ENCODE assay signal across 9 cellular contexts in genomic region chr19:2983351-2984195, GRCh38. TPM values are rescaled to one million over a fixed set of nuclear protein-coding genes. Genes with fewer than 3 reads are reported as not detected.
DNase-seq lines count a peak whose midpoint lies in the region; ATAC-seq, FAIRE-seq and TF ChIP-seq lines count a peak whose summit lies in the region.
"Had no signal": no experiment of that assay in that cellular context is flagged by ENCODE, and none has a peak within 500 bp of the region (broad histone marks: within the 10 kb centered on the region; RNA-seq: fewer than 3 reads in every experiment).

No MANE protein-coding gene starts in this region.

- no peaks in the 10 kb centered on the region for H3K9me3 ChIP-seq in SJSA1 (replicated peaks)

- TF ChIP-seq CTCF in omental fat pad (IDR thresholded peaks at IDR 0.05): no peak

- H3K27ac Mint-ChIP-seq in activated CD4-positive, alpha-beta memory T cell treated with anti-CD3 and anti-CD28 coated beads, Interleukin-2, amount 10 ng/mL, durations not matched to agents 7 days and 5 days: no peak overlapping the region
- H3K27ac Mint-ChIP-seq: T-helper 1 cell treated with Interleukin-12 subunit alpha and Interleukin-12 subunit beta and Interleukin-4 antibody, amounts not matched to agents 30 μg/mL and 1 μg/mL, for 36 hours had no signal

- H3K27me3 Mint-ChIP-seq in activated CD4-positive, alpha-beta memory T cell treated with anti-CD3 and anti-CD28 coated beads, Interleukin-2, amount 10 ng/mL, durations not matched to agents 7 days and 5 days: peaks cover 17% of the 10 kb centered on the region

- no peak overlapping the region for H3K27ac ChIP-seq in SJSA1

- H3K36me3 Mint-ChIP-seq in activated CD4-positive, alpha-beta memory T cell treated with anti-CD3 and anti-CD28 coated beads, Interleukin-2, amount 10 ng/mL, durations not matched to agents 7 days and 5 days (ENCODE audit: low read depth): no peaks in the 10 kb centered on the region

- FAIRE-seq in frontal cortex (lab: Jason Lieb, UNC): no peak

- no peaks in the 10 kb centered on the region for H3K9me3 Mint-ChIP-seq in activated CD4-positive, alpha-beta memory T cell treated with anti-CD3 and anti-CD28 coated beads, Interleukin-2, amount 10 ng/mL, durations not matched to agents 7 days and 5 days
- H3K9me3 Mint-ChIP-seq: T-helper 1 cell treated with Interleukin-12 subunit alpha and Interleukin-12 subunit beta and Interleukin-4 antibody, amounts not matched to agents 30 μg/mL and 1 μg/mL, for 36 hours had no signal

- H3K36me3 ChIP-seq in SJSA1: no peaks in the 10 kb centered on the region

- H3K4me1 Mint-ChIP-seq in activated CD4-positive, alpha-beta memory T cell treated with anti-CD3 and anti-CD28 coated beads, Interleukin-2, amount 10 ng/mL, durations not matched to agents 7 days and 5 days: no peaks in the 10 kb centered on the region

- DNase-seq in NCI-H1694 treated with DMSO at 0.1 percent for 48 hours (lab: John Stamatoyannopoulos, UW) (peak; percentile 91), NCI-H1694 (lab: John Stamatoyannopoulos, UW) (no peak), SJSA1 (ENCODE audit: low read depth in 1 of 2, low spot score in 2 of 2) (peak; percentile 54 to 58), frontal cortex (ENCODE audit: low spot score in 2 of 2) (peak; percentile 49 to 73), omental fat pad (ENCODE audit: low spot score) (no peak), GM19238 (ENCODE audit: insufficient read length, low spot score) (no peak)
- DNase-seq in activated CD4-positive, alpha-beta memory T cell treated with anti-CD3 and anti-CD28 coated beads, Interleukin-2, amount 10 ng/mL, durations not matched to agents 7 days and 5 days: no peak
- DNase-seq in activated T-cell treated with anti-CD3 and anti-CD28 coated beads, Interleukin-2, amount 50 U/mL, for 1 hour: no peak

- peak; percentile 50 for ATAC-seq in omental fat pad (ENCODE audit: low FRiP score)

- no peak overlapping the region for H3K4me3 Mint-ChIP-seq in activated CD4-positive, alpha-beta memory T cell treated with anti-CD3 and anti-CD28 coated beads, Interleukin-2, amount 10 ng/mL, durations not matched to agents 7 days and 5 days
- H3K4me3 Mint-ChIP-seq: T-helper 1 cell treated with Interleukin-12 subunit alpha and Interleukin-12 subunit beta and Interleukin-4 antibody, amounts not matched to agents 30 μg/mL and 1 μg/mL, for 36 hours had no signal

- H3K4me1 ChIP-seq in SJSA1 (replicated peaks): peaks cover 21% of the 10 kb centered on the region

- no peaks in the 10 kb centered on the region for H3K27me3 ChIP-seq in SJSA1 (replicated peaks)

- CTCF ChIA-PET in activated CD4-positive, alpha-beta memory T cell treated with anti-CD3 and anti-CD28 coated beads, Interleukin-2, amount 10 ng/mL, durations not matched to agents 7 days and 5 days (lab: Charles Lee): no interaction called here

- POLR2A ChIA-PET in activated CD4-positive, alpha-beta memory T cell treated with anti-CD3 and anti-CD28 coated beads, Interleukin-2, amount 10 ng/mL, durations not matched to agents 7 days and 5 days (lab: Charles Lee): interaction anchor here (0.6 kb wide), 1 partner anchor 307 kb away, joined by 3 read pairs; no protein-coding TSS in a partner anchor

- H3K4me3 ChIP-seq in SJSA1: peak overlapping the region; percentile 40

RNA-seq across cellular contexts. Expression of gene TLE6, which starts 6.2 kb away (rescaled TPM):
- 2.0 and 7.2 TPM in 2 replicates for total RNA-seq in SJSA1 (2014; rRNA removed; shearing (Covaris generic))
- total RNA-seq in frontal cortex: 0.82 TPM
- total RNA-seq in omental fat pad: 1 to 10 TPM in 3 of 4 donors, under 1 TPM in 1; 0.36 to 2.8 (median 1.7) TPM
- total RNA-seq in activated CD4-positive, alpha-beta memory T cell treated with anti-CD3 and anti-CD28 coated beads, Interleukin-2, amount 10 ng/mL, durations not matched to agents 7 days and 5 days: 1 to 10 TPM; 1.1 to 2.0 TPM

RNA-seq across cellular contexts. Expression of gene ZNF77, which starts 38.8 kb away (rescaled TPM):
- 4.5 and 5.6 TPM in 2 replicates for total RNA-seq in SJSA1 (2014; rRNA removed; shearing (Covaris generic))
- total RNA-seq in frontal cortex (6.9 TPM), omental fat pad (1 to 10 TPM; 3.2 to 8.7 (median 3.8) TPM)
- 1 to 10 TPM; 4.0 to 4.2 TPM for total RNA-seq in activated CD4-positive, alpha-beta memory T cell treated with anti-CD3 and anti-CD28 coated beads, Interleukin-2, amount 10 ng/mL, durations not matched to agents 7 days and 5 days

RNA-seq across cellular contexts. Expression of gene TLE2, which starts 45.5 kb away (rescaled TPM):
- total RNA-seq in SJSA1 (2014; rRNA removed; shearing (Covaris generic)): 19.2 and 19.9 TPM in 2 replicates
- total RNA-seq in frontal cortex (5.3 TPM), omental fat pad (10 to 100 TPM; 19.3 to 39.8 (median 31.0) TPM)
- total RNA-seq in activated CD4-positive, alpha-beta memory T cell treated with anti-CD3 and anti-CD28 coated beads, Interleukin-2, amount 10 ng/mL, durations not matched to agents 7 days and 5 days: 1 to 10 TPM; 1.3 to 1.4 TPM

Comparison
In these comparisons a context has a peak if more than half of its experiments do, and no peak if none do; other contexts are left out.
1. DNase-seq: peak in NCI-H1694 treated with DMSO at 0.1 percent for 48 hours (single experiment), SJSA1 (2 of 2) and frontal cortex (2 of 2); none in NCI-H1694 (single experiment), omental fat pad (single experiment), GM19238 (single experiment), activated CD4-positive, alpha-beta memory T cell treated with anti-CD3 and anti-CD28 coated beads, Interleukin-2, amount 10 ng/mL, durations not matched to agents 7 days and 5 days (single experiment) and activated T-cell treated with anti-CD3 and anti-CD28 coated beads, Interleukin-2, amount 50 U/mL, for 1 hour (single experiment).